8 cellular contexts compared by ENCODE assay signal in genomic region chr6:27604986-27605385, GRCh38.
DNase-seq lines count a peak whose midpoint lies in the region; ATAC-seq and TF ChIP-seq lines count a peak whose summit lies in the region.

No MANE protein-coding gene starts in this region.

- no peak for DNase-seq in CD4-positive, alpha-beta T cell
- DNase-seq in HEK293T (ENCODE audit: extremely low spot score) = peak; percentile 25
- DNase-seq in activated naive CD8-positive, alpha-beta T cell treated with anti-CD3 and anti-CD28 coated beads, Interleukin-2, amount 50 U/mL, for 24 hours = no peak
- peak; percentile 52 for DNase-seq in kidney tubule cell (ENCODE audit: low spot score)
- no peak for DNase-seq in NCI-H146 (lab: John Stamatoyannopoulos, UW)
- DNase-seq in NCI-H1105 (lab: John Stamatoyannopoulos, UW) = no peak
- no peak for DNase-seq in AG08395 (ENCODE audit: low spot score)
- DNase-seq in NCI-H345 (lab: John Stamatoyannopoulos, UW) = no peak

- peaks cover 8% of the 10 kb centered on the region for H3K9me3 ChIP-seq in CD4-positive, alpha-beta T cell (ENCODE audit: control insufficient read depth, low read length)

- POLR2A ChIA-PET in CD4-positive, alpha-beta T cell (lab: Charles Lee) = no interaction called here
- POLR2A ChIA-PET in HEK293T (lab: Yijun Ruan, JAX) = interaction anchor here (0.8 to 1.6 kb wide), 7 partner anchors 12 to 233 kb away, joined by 3 to 10 read pairs (median 5); a partner anchor contains a TSS

- H3K27me3 Mint-ChIP-seq in CD4-positive, alpha-beta T cell = peaks cover 79% of the 10 kb centered on the region
- peaks cover 57% of the 10 kb centered on the region for H3K27me3 Mint-ChIP-seq in activated naive CD8-positive, alpha-beta T cell treated with anti-CD3 and anti-CD28 coated beads, Interleukin-2, amount 50 U/mL, for 24 hours

- H3K27me3 ChIP-seq in CD4-positive, alpha-beta T cell (ENCODE audit: control insufficient read depth, insufficient read depth, low read length) = peaks cover 58% of the 10 kb centered on the region

- no peaks in the 10 kb centered on the region for H3K36me3 Mint-ChIP-seq in CD4-positive, alpha-beta T cell (ENCODE audit: low read depth)
- H3K36me3 Mint-ChIP-seq in activated naive CD8-positive, alpha-beta T cell treated with anti-CD3 and anti-CD28 coated beads, Interleukin-2, amount 50 U/mL, for 24 hours (ENCODE audit: low read depth) = peaks cover 9% of the 10 kb centered on the region

- no peaks in the 10 kb centered on the region for H3K9me3 Mint-ChIP-seq in CD4-positive, alpha-beta T cell
- peaks cover 20% of the 10 kb centered on the region for H3K9me3 Mint-ChIP-seq in activated naive CD8-positive, alpha-beta T cell treated with anti-CD3 and anti-CD28 coated beads, Interleukin-2, amount 50 U/mL, for 24 hours

- peak overlapping the region; percentile 18 for H3K4me3 Mint-ChIP-seq in CD4-positive, alpha-beta T cell
- H3K4me3 Mint-ChIP-seq in activated naive CD8-positive, alpha-beta T cell treated with anti-CD3 and anti-CD28 coated beads, Interleukin-2, amount 50 U/mL, for 24 hours = peak overlapping the region; percentile 74

- ATAC-seq in CD4-positive, alpha-beta T cell (ENCODE audit: poor library complexity) = no peak
- no peak for ATAC-seq in activated naive CD8-positive, alpha-beta T cell treated with anti-CD3 and anti-CD28 coated beads, Interleukin-2, amount 50 U/mL, for 24 hours

- intact Hi-C loops in CD4-positive, alpha-beta T cell (cut with DNase I, micrococcal nuclease) = loop anchor here in 1 of 2 experiments (5.0 kb wide), 2 partner anchors 293 to 443 kb away; partner anchors contain the start of gene POM121L2

- peaks cover 22% of the 10 kb centered on the region for H3K4me1 Mint-ChIP-seq in CD4-positive, alpha-beta T cell (ENCODE audit: low read depth)
- H3K4me1 Mint-ChIP-seq in activated naive CD8-positive, alpha-beta T cell treated with anti-CD3 and anti-CD28 coated beads, Interleukin-2, amount 50 U/mL, for 24 hours = peaks cover 21% of the 10 kb centered on the region

- CTCF ChIA-PET in CD4-positive, alpha-beta T cell (lab: Charles Lee) = no interaction called here
- CTCF ChIA-PET in HEK293T (lab: Yijun Ruan, JAX) = interaction anchor here (0.7 to 1.2 kb wide), 2 partner anchors 52 to 86 kb away, joined by 3 read pairs; no protein-coding TSS in a partner anchor

- H3K27ac ChIP-seq in CD4-positive, alpha-beta T cell (ENCODE audit: low read depth, low read length) = no peak overlapping the region

- no peak for TF ChIP-seq CTCF in CD4-positive, alpha-beta T cell (IDR thresholded peaks at IDR 0.05)

- H3K27ac Mint-ChIP-seq in CD4-positive, alpha-beta T cell = no peak overlapping the region
- H3K27ac Mint-ChIP-seq in activated naive CD8-positive, alpha-beta T cell treated with anti-CD3 and anti-CD28 coated beads, Interleukin-2, amount 50 U/mL, for 24 hours = peak overlapping the region; percentile 94

TF ChIP-seq in HEK293T, 16 proteins besides CTCF, POLR2A, EP300 and RAD21:
- TF ChIP-seq HDGF (IDR thresholded peaks at IDR 0.05; ENCODE audit: borderline replicate concordance) (no peak), L3MBTL2 (conservative IDR thresholded peaks at IDR 0.05) (peak; percentile 46; the same call in 1 of the 2 replicates), FOXK2 (IDR thresholded peaks at IDR 0.05) (no peak)

Comparison
In these comparisons a context has a peak if more than half of its experiments do, and no peak if none do; other contexts are left out.
1. DNase-seq: peak in HEK293T (single experiment) and kidney tubule cell (single experiment); none in CD4-positive, alpha-beta T cell (0 of 10), activated naive CD8-positive, alpha-beta T cell treated with anti-CD3 and anti-CD28 coated beads, Interleukin-2, amount 50 U/mL, for 24 hours (single experiment), NCI-H146 (single experiment), NCI-H1105 (single experiment), AG08395 (single experiment) and NCI-H345 (single experiment).